ENCODE assay signal across 8 cellular contexts in genomic region chr1:222654849-222655248, GRCh38. TPM values are rescaled to one million over a fixed set of nuclear protein-coding genes. Genes with fewer than 3 reads are reported as not detected.
DNase-seq lines count a peak whose midpoint lies in the region; ATAC-seq, FAIRE-seq and TF ChIP-seq lines count a peak whose summit lies in the region.

No MANE protein-coding gene starts in this region.

- no peaks in the 10 kb centered on the region for H4K20me1 ChIP-seq in neural progenitor cell (ENCODE audit: low read depth)

- H3K36me3 ChIP-seq in right atrium auricular region (peaks cover 84% of the 10 kb centered on the region), neural progenitor cell (peaks cover 48% of the 10 kb centered on the region)
- peaks cover 75% of the 10 kb centered on the region for H3K36me3 ChIP-seq in effector memory CD4-positive, alpha-beta T cell (ENCODE audit: control insufficient read depth, insufficient read depth, low read length)

- no peak overlapping the region for H3K27ac Mint-ChIP-seq in neural progenitor cell

- H3K27me3 ChIP-seq in right atrium auricular region (no peaks in the 10 kb centered on the region), neural progenitor cell (no peaks in the 10 kb centered on the region)
- H3K27me3 ChIP-seq in effector memory CD4-positive, alpha-beta T cell (replicated peaks; ENCODE audit: control insufficient read depth, insufficient read depth, low read length, poor library complexity, severe bottlenecking): no peaks in the 10 kb centered on the region

- H3F3A ChIP-seq in neural progenitor cell (ENCODE audit: low read depth): peaks cover 6% of the 10 kb centered on the region

- H3K9me3 Mint-ChIP-seq in neural progenitor cell: no peaks in the 10 kb centered on the region

- peak; percentile 51 for ATAC-seq in Right ventricle myocardium superior (ENCODE audit: poor library complexity)
- ATAC-seq in HG03378 (IDR thresholded peaks at IDR 0.05; ENCODE audit: unreplicated experiment): peak; percentile 97

- no peaks in the 10 kb centered on the region for H3K9me3 ChIP-seq in right atrium auricular region
- H3K9me3 ChIP-seq in effector memory CD4-positive, alpha-beta T cell (ENCODE audit: control insufficient read depth, low read length): no peaks in the 10 kb centered on the region
- no peaks in the 10 kb centered on the region for H3K9me3 ChIP-seq in neural progenitor cell (ENCODE audit: low read depth)

- H3K4me3 ChIP-seq in right atrium auricular region (no peak overlapping the region), neural progenitor cell (no peak overlapping the region)
- peak overlapping the region; percentile 11 for H3K4me3 ChIP-seq in effector memory CD4-positive, alpha-beta T cell (ENCODE audit: insufficient read depth, low read depth, low read length, poor library complexity, severe bottlenecking)

- H3K79me2 ChIP-seq in neural progenitor cell (ENCODE audit: low read depth): no peaks in the 10 kb centered on the region

- H3K36me3 Mint-ChIP-seq in neural progenitor cell: peaks cover 23% of the 10 kb centered on the region

- H3K9ac ChIP-seq in neural progenitor cell: no peak overlapping the region

- H3K27ac ChIP-seq in right atrium auricular region: peak overlapping the region in 1 of 2 donors; percentile 13
- peak overlapping the region; percentile 90 for H3K27ac ChIP-seq in effector memory CD4-positive, alpha-beta T cell (ENCODE audit: insufficient read depth, low read length, poor library complexity, severe bottlenecking)
- H3K27ac ChIP-seq in neural progenitor cell: no peak overlapping the region

- H3K27me3 Mint-ChIP-seq in neural progenitor cell (ENCODE audit: insufficient read depth, low read depth): no peaks in the 10 kb centered on the region

- no peaks in the 10 kb centered on the region for H3K4me1 Mint-ChIP-seq in neural progenitor cell

- TF ChIP-seq CTCF in right atrium auricular region (IDR thresholded peaks at IDR 0.05) (no peak), neural progenitor cell (IDR thresholded peaks at IDR 0.05) (no peak)

- H2AFZ ChIP-seq in neural progenitor cell (replicated peaks): no peak overlapping the region

- no peak overlapping the region for H3K4me2 ChIP-seq in neural progenitor cell

- no peak for FAIRE-seq in HTR-8/SVneo (lab: Jason Lieb, UNC)

- intact Hi-C loops in Right ventricle myocardium superior (cut with DNase I): no loop called here

- no peak overlapping the region for H3K4me3 Mint-ChIP-seq in neural progenitor cell

- DNase-seq in Right ventricle myocardium superior (no peak), right atrium auricular region (ENCODE audit: low spot score) (no peak), neural progenitor cell (ENCODE audit: low spot score) (no peak), HTR-8/SVneo (ENCODE audit: insufficient read length, low spot score) (no peak)
- DNase-seq in activated CD4-positive, CD25-positive, alpha-beta regulatory T cell treated with anti-CD3 and anti-CD28 coated beads, Interleukin-2, amount 50 U/mL, for 72 hours: peak; percentile 51
- DNase-seq in effector memory CD4-positive, alpha-beta T cell: peak; percentile 73 to 79 (median 75)
- DNase-seq in stimulated activated CD4-positive, alpha-beta T cell treated with anti-CD3 and anti-CD28 coated beads, Interleukin-4, amount 100 ng/mL, for 48 hours (ENCODE audit: low read depth in 2 of 2): peak; percentile 19 to 44

- H3K4me1 ChIP-seq in right atrium auricular region (peaks cover 0 to 10% of the 10 kb centered on the region in 2 donors), neural progenitor cell (no peaks in the 10 kb centered on the region)
- H3K4me1 ChIP-seq in effector memory CD4-positive, alpha-beta T cell (ENCODE audit: control insufficient read depth, insufficient read depth, low read length, poor library complexity, severe bottlenecking): peaks cover 13% of the 10 kb centered on the region

RNA-seq across cellular contexts. Expression of gene MIA3, which starts 37.0 kb away (rescaled TPM):
- total RNA-seq in Right ventricle myocardium superior: 49.2 TPM
- total RNA-seq in right atrium auricular region: 10 to 100 TPM; 34.4 to 53.9 TPM
- total RNA-seq in neural progenitor cell (ENCODE audit: low replicate concordance): 31.1 and 46.3 TPM in 2 replicates

RNA-seq across cellular contexts. Expression of gene AIDA, which starts 57.4 kb away (rescaled TPM):
- 46.9 TPM for total RNA-seq in Right ventricle myocardium superior
- 10 to 100 TPM; 40.0 to 42.4 TPM for total RNA-seq in right atrium auricular region
- 52.1 and 75.2 TPM in 2 replicates for total RNA-seq in neural progenitor cell (ENCODE audit: low replicate concordance)

RNA-seq across cellular contexts. Expression of gene BROX, which starts 57.5 kb away (rescaled TPM):
- total RNA-seq in Right ventricle myocardium superior: 22.8 TPM
- total RNA-seq in right atrium auricular region: 10 to 100 TPM; 24.3 to 37.3 TPM
- total RNA-seq in neural progenitor cell (ENCODE audit: low replicate concordance): 48.5 and 74.7 TPM in 2 replicates

Comparison
In these comparisons a context has a peak if more than half of its experiments do, and no peak if none do; other contexts are left out.
1. DNase-seq: peak in activated CD4-positive, CD25-positive, alpha-beta regulatory T cell treated with anti-CD3 and anti-CD28 coated beads, Interleukin-2, amount 50 U/mL, for 72 hours (single experiment), effector memory CD4-positive, alpha-beta T cell (3 of 3) and stimulated activated CD4-positive, alpha-beta T cell treated with anti-CD3 and anti-CD28 coated beads, Interleukin-4, amount 100 ng/mL, for 48 hours (2 of 2); none in Right ventricle myocardium superior (single experiment), right atrium auricular region (single experiment), neural progenitor cell (single experiment) and HTR-8/SVneo (single experiment).